In genomic region chrX:129905787-129906580, GRCh38 we compare ENCODE assay signal across 8 cellular contexts. TPM values are rescaled to one million over a fixed set of nuclear protein-coding genes. Genes with fewer than 3 reads are reported as not detected.
DNase-seq lines count a peak whose midpoint lies in the region; ATAC-seq and TF ChIP-seq lines count a peak whose summit lies in the region.

UTP14A (plus strand) TSS chrX:129906164; CDS start chrX:129906211, 47 bp downstream.

- H3K4me2 ChIP-seq in KMS-11, result peak within 1 kb of the TSS; percentile 86

- peak in 1 of 2 donors; percentile 29 for TF ChIP-seq POLR2A in Peyer's patch (IDR thresholded peaks at IDR 0.05)

- H4K20me1 ChIP-seq in KMS-11 (ENCODE audit: insufficient read depth), result no peaks in the 10 kb centered on the region

- H2AFZ ChIP-seq in KMS-11 (ENCODE audit: low read depth), result peak within 1 kb of the TSS; percentile 70

- 0 out of 2 replicates have a peak, but pooled peaks cover 8% of the 10 kb centered on the region for H3K36me3 ChIP-seq in KMS-11 (ENCODE audit: insufficient read depth)
- H3K36me3 ChIP-seq in Peyer's patch, result no peaks in the 10 kb centered on the region
- H3K36me3 ChIP-seq in muscle layer of colon (ENCODE audit: insufficient read depth, low read length), result peaks cover 13% of the 10 kb centered on the region

- DNase-seq in DMS53 treated with DMSO at 0.1 percent for 48 hours (lab: John Stamatoyannopoulos, UW; ENCODE audit: unreplicated experiment) (peak; percentile 88), Peyer's patch (peak; percentile 82 to 95 (median 88))
- DNase-seq in activated T-cell treated with anti-CD3 and anti-CD28 coated beads, Interleukin-2, amount 50 U/mL, for 48 hours, result peak; percentile 84 to 88
- DNase-seq in stimulated activated CD8-positive, alpha-beta memory T cell treated with anti-CD3 and anti-CD28 coated beads, Interleukin-7, amount 100 ng/mL, for 24 hours (ENCODE audit: low read depth), result peak; percentile 60

- H3K27ac ChIP-seq in KMS-11, result peak within 1 kb of the TSS; percentile 61
- peak within 1 kb of the TSS; percentile 73 to 87 (median 78) for H3K27ac ChIP-seq in Peyer's patch
- H3K27ac ChIP-seq in muscle layer of colon (ENCODE audit: low read depth, low read length), result peak within 1 kb of the TSS; percentile 82

- H3K27me3 ChIP-seq in KMS-11 (ENCODE audit: insufficient read depth, low read depth), result no peaks in the 10 kb centered on the region
- H3K27me3 ChIP-seq in Peyer's patch, result no peaks in the 10 kb centered on the region
- H3K27me3 ChIP-seq in muscle layer of colon (ENCODE audit: control insufficient read depth in 1 of 2, insufficient read depth in 2 of 2, low read length in 2 of 2), result no peaks in the 10 kb centered on the region

- H3K79me2 ChIP-seq in KMS-11 (ENCODE audit: insufficient read depth, low read depth), result peaks cover 16% of the 10 kb centered on the region

- H3K9ac ChIP-seq in KMS-11 (peak within 1 kb of the TSS; percentile 81; the same call in 1 of the 2 replicates), muscle layer of colon (ENCODE audit: low read length) (peak within 1 kb of the TSS; percentile 39)

- H3K4me3 ChIP-seq in KMS-11 (IDR thresholded peaks at IDR 0.05; ENCODE audit: insufficient read depth, low read depth, low read length) (no peak within 1 kb of the TSS), Peyer's patch (peak within 1 kb of the TSS; percentile 52 to 67 (median 58)), muscle layer of colon (ENCODE audit: low read depth in 1 of 2, low read length in 2 of 2) (peak within 1 kb of the TSS; percentile 66 to 73)

- peaks cover 6% of the 10 kb centered on the region for H3K4me1 ChIP-seq in KMS-11 (ENCODE audit: low read depth, poor library complexity, severe bottlenecking)
- peaks cover 0 to 6% (median 0%) of the 10 kb centered on the region in 4 donors for H3K4me1 ChIP-seq in Peyer's patch
- peaks cover 4% of the 10 kb centered on the region for H3K4me1 ChIP-seq in muscle layer of colon (ENCODE audit: insufficient read depth, low read length)

- H3K9me3 ChIP-seq in Peyer's patch (no peaks in the 10 kb centered on the region), muscle layer of colon (ENCODE audit: low read length) (no peaks in the 10 kb centered on the region)

- TF ChIP-seq CTCF in KMS-11 (conservative IDR thresholded peaks at IDR 0.05; ENCODE audit: low read depth, low read length) (no peak), Peyer's patch (IDR thresholded peaks at IDR 0.05) (no peak)

- peak; percentile 94 for ATAC-seq in GM21737 (IDR thresholded peaks at IDR 0.05; ENCODE audit: unreplicated experiment)
- ATAC-seq in esophagus mucosa, result peak; percentile 98

RNA-seq across cellular contexts. Expression of gene UTP14A, which starts in this region (rescaled TPM):
- 10 to 100 TPM in 3 of 4 donors, 1 to 10 TPM in 1; 8.6 to 46.2 (median 11.2) TPM for total RNA-seq in Peyer's patch
- 17.7 TPM for total RNA-seq in esophagus mucosa
